1 cellular context compared by ENCODE assay signal in genomic region chr1:165773324-165773965, GRCh38.
TF ChIP-seq lines count a peak whose summit lies in the region.

No MANE protein-coding gene starts in this region.

TF ChIP-seq in K562, 482 proteins besides CTCF, POLR2A, EP300 and RAD21 (continues in another document):
- TF ChIP-seq THRAP3 (IDR thresholded peaks at IDR 0.05; ENCODE audit: borderline replicate concordance) (no peak), MEF2A (IDR thresholded peaks at IDR 0.05; ENCODE audit: control insufficient read depth, low read depth, low read length) (no peak), ZNF511 (CRISPR knock-in tag; IDR thresholded peaks at IDR 0.05) (no peak), TAF1 (IDR thresholded peaks at IDR 0.05; ENCODE audit: control insufficient read depth, extremely low read depth, insufficient read depth, low read length, severe bottlenecking) (no peak), DMBX1 (CRISPR knock-in tag; IDR thresholded peaks at IDR 0.05; ENCODE audit: borderline replicate concordance) (no peak), SP1 (CRISPR knock-in tag; IDR thresholded peaks at IDR 0.05) (no peak), RBBP5 (IDR thresholded peaks at IDR 0.05; ENCODE audit: borderline replicate concordance, insufficient read depth, low read length, poor library complexity, severe bottlenecking) (no peak), ZNF609 (CRISPR knock-in tag; IDR thresholded peaks at IDR 0.05; ENCODE audit: borderline replicate concordance) (no peak), HCFC1 (IDR thresholded peaks at IDR 0.05; ENCODE audit: low read depth, low read length) (no peak), ZBTB1 (CRISPR knock-in tag; IDR thresholded peaks at IDR 0.05; ENCODE audit: borderline replicate concordance, low read depth) (no peak), PRMT5 (CRISPR knock-in tag; IDR thresholded peaks at IDR 0.05) (no peak), E2F8 (IDR thresholded peaks at IDR 0.05; ENCODE audit: low read depth, partially characterized antibody) (no peak), MXI1 (IDR thresholded peaks at IDR 0.05; ENCODE audit: low read depth, low read length) (no peak), HMGN3 (IDR thresholded peaks at IDR 0.05; ENCODE audit: borderline replicate concordance, extremely low read depth, insufficient read length, low read depth, low read length) (no peak), OTX1 (CRISPR knock-in tag; IDR thresholded peaks at IDR 0.05) (no peak), ZBTB12 (CRISPR knock-in tag; IDR thresholded peaks at IDR 0.05) (no peak), ETV5 (CRISPR knock-in tag; IDR thresholded peaks at IDR 0.05; ENCODE audit: low read depth) (no peak), DLX4 (CRISPR knock-in tag; IDR thresholded peaks at IDR 0.05) (no peak), TGIF2 (CRISPR knock-in tag; IDR thresholded peaks at IDR 0.05) (no peak), ATF2 (CRISPR knock-in tag; IDR thresholded peaks at IDR 0.05) (no peak), MAZ (CRISPR knock-in tag; conservative IDR thresholded peaks at IDR 0.05 in 1 of 2, IDR thresholded peaks at IDR 0.05 in 1 of 2) (no peak; a peak in 1 of 4 replicates), ZNF217 (CRISPR knock-in tag; IDR thresholded peaks at IDR 0.05) (no peak), SOX6 (IDR thresholded peaks at IDR 0.05) (peak; percentile 17; the same call in 1 of the 2 replicates), HDAC6 (IDR thresholded peaks at IDR 0.05; ENCODE audit: low read depth, low read length) (no peak), MTF1 (CRISPR knock-in tag; IDR thresholded peaks at IDR 0.05; ENCODE audit: borderline replicate concordance) (no peak), CTCFL (IDR thresholded peaks at IDR 0.05; ENCODE audit: borderline replicate concordance, insufficient read depth, low read depth, low read length, poor library complexity, severe bottlenecking) (no peak), CEBPB (tag; IDR thresholded peaks at IDR 0.05) (no peak), GTF2E2 (tag; IDR thresholded peaks at IDR 0.05) (no peak), GATAD2A (IDR thresholded peaks at IDR 0.05) (no peak), MITF (IDR thresholded peaks at IDR 0.05) (no peak), NBN (IDR thresholded peaks at IDR 0.05; ENCODE audit: low read depth) (0 out of 2 replicates have a peak, but pooled peaks have one; percentile 33), E4F1 (CRISPR knock-in tag; IDR thresholded peaks at IDR 0.05; ENCODE audit: borderline replicate concordance) (no peak), XRCC5 (IDR thresholded peaks at IDR 0.05; ENCODE audit: low read depth, low read length) (no peak), ZNF12 (CRISPR knock-in tag; IDR thresholded peaks at IDR 0.05) (no peak), ZNF175 (CRISPR knock-in tag; IDR thresholded peaks at IDR 0.05; ENCODE audit: low read depth) (no peak), PCBP2 (IDR thresholded peaks at IDR 0.05; ENCODE audit: low read depth, low read length, poor library complexity, severe bottlenecking) (no peak), SIN3B (IDR thresholded peaks at IDR 0.05; ENCODE audit: low read depth) (no peak), ZNF561 (CRISPR knock-in tag; conservative IDR thresholded peaks at IDR 0.05) (no peak), ZBTB9 (CRISPR knock-in tag; IDR thresholded peaks at IDR 0.05) (no peak), C11orf30 (IDR thresholded peaks at IDR 0.05; ENCODE audit: low read depth) (peak; percentile 87), PREB (CRISPR knock-in tag; IDR thresholded peaks at IDR 0.05) (no peak), ATF7 (IDR thresholded peaks at IDR 0.05) (peak; percentile 19; the same call in 1 of the 2 replicates), MIER1 (IDR thresholded peaks at IDR 0.05; ENCODE audit: low read depth) (no peak), NELFE (IDR thresholded peaks at IDR 0.05; ENCODE audit: insufficient read depth, insufficient read length) (no peak)
